In the genomic region with DNA sequence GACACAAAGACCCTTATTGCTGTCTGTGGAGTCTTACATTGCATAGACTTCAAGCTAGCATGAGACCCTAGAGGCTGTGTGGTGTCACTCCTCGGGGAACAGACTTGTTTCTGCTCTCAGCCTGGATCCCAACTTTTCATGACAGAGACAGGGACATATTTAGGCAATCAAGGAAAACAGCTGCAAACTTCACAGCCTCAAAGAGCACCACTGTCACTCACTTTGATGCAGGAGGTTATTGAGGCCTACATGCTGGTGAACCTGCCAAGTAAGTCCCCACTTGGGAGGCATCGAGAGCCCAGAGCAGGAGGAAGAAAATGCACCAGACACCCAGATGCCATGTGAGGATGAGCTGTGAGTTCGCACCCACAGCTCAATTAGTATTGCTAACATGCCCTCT, we compare ENCODE assay signal across 3 cellular contexts. TPM values are rescaled to one million over a fixed set of nuclear protein-coding genes. Genes with fewer than 3 reads are reported as not detected.
"Had no signal": no experiment of that assay in that cellular context is flagged by ENCODE, and none has a peak within 500 bp of the region (broad histone marks: within the 10 kb centered on the region; RNA-seq: fewer than 3 reads in every experiment).

No MANE protein-coding gene starts in this region.

- DNase-seq: GDM1, GF-D8 had no signal

- H3K4me3 ChIP-seq: GM12878 had no signal

RNA-seq across cellular contexts. Expression of a gene that starts 10.3 kb away (rescaled TPM):
- total RNA-seq: GM12878 had no signal
